Comparison of ENCODE assay signal across 17 cellular contexts in genomic region chr18:10923225-10923624, GRCh38.
"Had no signal": no experiment of that assay in that cellular context is flagged by ENCODE, and none has a peak within 500 bp of the region (broad histone marks: within the 10 kb centered on the region; RNA-seq: fewer than 3 reads in every experiment).

No MANE protein-coding gene starts in this region.

- H3K36me3 Mint-ChIP-seq: activated naive CD4-positive, alpha-beta T cell treated with anti-CD3 and anti-CD28 coated beads, Interleukin-2, amount 50 U/mL, for 72 hours; naive B cell had no signal

- H3K27ac ChIP-seq: heart right ventricle, prostate gland, tibial artery had no signal

- H3K4me1 ChIP-seq: prostate gland had no signal

- H3K27ac Mint-ChIP-seq: activated CD8-positive, alpha-beta T cell treated with anti-CD3 and anti-CD28 coated beads, Interleukin-2, amount 10 ng/mL, durations not matched to agents 7 days and 5 days; activated naive CD4-positive, alpha-beta T cell treated with anti-CD3 and anti-CD28 coated beads, Interleukin-2, amount 50 U/mL, for 72 hours; naive B cell; stimulated activated naive CD8-positive, alpha-beta T cell treated with anti-CD3 and anti-CD28 coated beads, Interleukin-15, Interleukin-2, amounts not matched to agents 100 ng/mL and 50 ng/mL, for 24 hours had no signal

- H3K9me3 ChIP-seq: heart right ventricle, prostate gland, tibial artery had no signal

- H3K4me3 ChIP-seq: heart right ventricle, prostate gland, tibial artery had no signal

- H3K27me3 ChIP-seq: heart right ventricle, tibial artery had no signal

- H3K4me1 Mint-ChIP-seq: naive B cell had no signal

- H3K9me3 Mint-ChIP-seq: activated naive CD4-positive, alpha-beta T cell treated with anti-CD3 and anti-CD28 coated beads, Interleukin-2, amount 50 U/mL, for 72 hours; stimulated activated naive CD8-positive, alpha-beta T cell treated with anti-CD3 and anti-CD28 coated beads, Interleukin-15, Interleukin-2, amounts not matched to agents 100 ng/mL and 50 ng/mL, for 24 hours had no signal

- H3K36me3 ChIP-seq: heart right ventricle, prostate gland, tibial artery had no signal

- DNase-seq: activated CD4-positive, alpha-beta T cell treated with anti-CD3 and anti-CD28 coated beads for 1 hour; activated CD4-positive, alpha-beta T cell treated with anti-CD3 and anti-CD28 coated beads, Interleukin-2, amount 50 U/mL, for 1 hour; activated CD8-positive, alpha-beta T cell treated with anti-CD3 and anti-CD28 coated beads, Interleukin-2, amount 10 ng/mL, durations not matched to agents 7 days and 5 days; activated gamma-delta T cell treated with Interleukin-2 at 50 U/mL for 16 hours; amniotic stem cell; cerebellar nuclear complex; cortex of kidney; heart right ventricle; left colon; naive B cell; stimulated activated CD4-positive, alpha-beta T cell treated with anti-CD3 and anti-CD28 coated beads, Interleukin-4, amount 100 ng/mL, for 24 hours; substantia nigra; T-helper 1 cell; tibial artery had no signal

- ATAC-seq: activated CD8-positive, alpha-beta T cell treated with anti-CD3 and anti-CD28 coated beads, Interleukin-2, amount 10 ng/mL, durations not matched to agents 7 days and 5 days; activated naive CD4-positive, alpha-beta T cell treated with anti-CD3 and anti-CD28 coated beads, Interleukin-2, amount 50 U/mL, for 72 hours; heart right ventricle; left colon had no signal

- H3K4me3 Mint-ChIP-seq: activated CD8-positive, alpha-beta T cell treated with anti-CD3 and anti-CD28 coated beads, Interleukin-2, amount 10 ng/mL, durations not matched to agents 7 days and 5 days; naive B cell; stimulated activated naive CD8-positive, alpha-beta T cell treated with anti-CD3 and anti-CD28 coated beads, Interleukin-15, Interleukin-2, amounts not matched to agents 100 ng/mL and 50 ng/mL, for 24 hours had no signal
